In genomic region chr19:5578094-5578846, GRCh38 we compare ENCODE assay signal across 8 cellular contexts. TPM values are rescaled to one million over a fixed set of nuclear protein-coding genes. Genes with fewer than 3 reads are reported as not detected.
DNase-seq lines count a peak whose midpoint lies in the region; ATAC-seq and TF ChIP-seq lines count a peak whose summit lies in the region.

No MANE protein-coding gene starts in this region.

- H3K4me1 Mint-ChIP-seq in naive thymus-derived CD8-positive, alpha-beta T cell, result peaks cover 7 to 11% (median 8%) of the 10 kb centered on the region in 4 donors
- H3K4me1 Mint-ChIP-seq in stimulated activated naive B cell treated with anti-CD40 and anti-IgM and Interleukin-4, amounts not matched to agents 10 μg/mL and 1 μg/mL and 100 μg/mL, for 72 hours, result peaks cover 7 to 12% of the 10 kb centered on the region in 2 donors

- no peaks in the 10 kb centered on the region for H3K9me3 Mint-ChIP-seq in naive thymus-derived CD8-positive, alpha-beta T cell
- peaks cover 0 to 2% of the 10 kb centered on the region in 2 donors for H3K9me3 Mint-ChIP-seq in stimulated activated naive B cell treated with anti-CD40 and anti-IgM and Interleukin-4, amounts not matched to agents 10 μg/mL and 1 μg/mL and 100 μg/mL, for 72 hours

- H3K4me3 ChIP-seq in H7 (ENCODE audit: insufficient read depth, low read depth, low read length) (peak overlapping the region; percentile 8; the same call in 1 of the 2 replicates), OCI-LY3 (ENCODE audit: low read length) (peak overlapping the region; percentile 37; the same call in 1 of the 2 replicates)

- H3K9ac ChIP-seq in OCI-LY3 (ENCODE audit: low read length), result no peak overlapping the region

- H3K36me3 ChIP-seq in H7 (replicated peaks; ENCODE audit: control insufficient read depth, insufficient read depth, low read length) (no peaks in the 10 kb centered on the region; the same call in 1 of the 2 replicates), OCI-LY3 (replicated peaks; ENCODE audit: low read depth, low read length) (peaks cover 4% of the 10 kb centered on the region)

- no peaks in the 10 kb centered on the region for H3K9me3 ChIP-seq in OCI-LY3 (ENCODE audit: insufficient read depth, low read length)

- H3K36me3 Mint-ChIP-seq in naive thymus-derived CD8-positive, alpha-beta T cell, result peaks cover 0 to 5% (median 0%) of the 10 kb centered on the region in 3 donors
- peaks cover 16 to 26% of the 10 kb centered on the region in 2 donors for H3K36me3 Mint-ChIP-seq in stimulated activated naive B cell treated with anti-CD40 and anti-IgM and Interleukin-4, amounts not matched to agents 10 μg/mL and 1 μg/mL and 100 μg/mL, for 72 hours

- H3K27me3 Mint-ChIP-seq in naive thymus-derived CD8-positive, alpha-beta T cell, result no peaks in the 10 kb centered on the region
- H3K27me3 Mint-ChIP-seq in stimulated activated naive B cell treated with anti-CD40 and anti-IgM and Interleukin-4, amounts not matched to agents 10 μg/mL and 1 μg/mL and 100 μg/mL, for 72 hours, result no peaks in the 10 kb centered on the region

- H2AFZ ChIP-seq in OCI-LY3 (ENCODE audit: low read depth, low read length), result peak overlapping the region; percentile 12; the same call in 1 of the 2 replicates

- H3K27ac ChIP-seq in OCI-LY3 (ENCODE audit: low read length), result no peak overlapping the region

- H3K79me2 ChIP-seq in OCI-LY3 (ENCODE audit: low read length), result no peaks in the 10 kb centered on the region

- DNase-seq in AML-193 (lab: John Stamatoyannopoulos, UW) (peak; percentile 18 to 29), H7 (peak; percentile 97), erythroblast (lab: John Stamatoyannopoulos, UW) (peak; percentile 62 to 79)
- peak; percentile 92 for DNase-seq in activated CD8-positive, alpha-beta memory T cell treated with anti-CD3 and anti-CD28 coated beads, Interleukin-2, amount 50 U/mL, for 48 hours
- peak; percentile 50 to 83 (median 72) for DNase-seq in naive thymus-derived CD8-positive, alpha-beta T cell
- peak; percentile 44 for DNase-seq in stimulated activated naive B cell treated with anti-CD40 and anti-IgM and Interleukin-4, amounts not matched to agents 10 μg/mL and 1 μg/mL and 100 μg/mL, for 72 hours

- H4K20me1 ChIP-seq in OCI-LY3 (ENCODE audit: insufficient read depth, low read length), result 0 out of 2 replicates have a peak, but pooled peaks cover 7% of the 10 kb centered on the region

- POLR2A ChIA-PET in naive thymus-derived CD8-positive, alpha-beta T cell (lab: Charles Lee), result no interaction called here

- no peaks in the 10 kb centered on the region for H3K4me1 ChIP-seq in OCI-LY3 (ENCODE audit: low read length)

- peak overlapping the region in 3 of 10 donors; percentile 49 to 71 (median 62) for H3K27ac Mint-ChIP-seq in naive thymus-derived CD8-positive, alpha-beta T cell
- H3K27ac Mint-ChIP-seq in stimulated activated naive B cell treated with anti-CD40 and anti-IgM and Interleukin-4, amounts not matched to agents 10 μg/mL and 1 μg/mL and 100 μg/mL, for 72 hours, result peak overlapping the region; percentile 27

- peak; percentile 94 for TF ChIP-seq CTCF in OCI-LY3 (IDR thresholded peaks at IDR 0.05; ENCODE audit: low read depth, low read length)

- no peaks in the 10 kb centered on the region for H3K27me3 ChIP-seq in H7 (ENCODE audit: control insufficient read depth, insufficient read depth, low read length)
- no peaks in the 10 kb centered on the region for H3K27me3 ChIP-seq in OCI-LY3 (ENCODE audit: low read depth, low read length)

- TF ChIP-seq POLR2A in erythroblast (IDR thresholded peaks at IDR 0.05; ENCODE audit: low read length), result no peak

- peak overlapping the region; percentile 57 for H3K4me2 ChIP-seq in OCI-LY3 (ENCODE audit: low read length)

- peak overlapping the region in 4 of 10 donors; percentile 1 to 49 (median 23) for H3K4me3 Mint-ChIP-seq in naive thymus-derived CD8-positive, alpha-beta T cell
- no peak overlapping the region for H3K4me3 Mint-ChIP-seq in stimulated activated naive B cell treated with anti-CD40 and anti-IgM and Interleukin-4, amounts not matched to agents 10 μg/mL and 1 μg/mL and 100 μg/mL, for 72 hours

- peak; percentile 92 to 94 for ATAC-seq in naive thymus-derived CD8-positive, alpha-beta T cell
- peak; percentile 91 to 95 for ATAC-seq in stimulated activated naive B cell treated with anti-CD40 and anti-IgM and Interleukin-4, amounts not matched to agents 10 μg/mL and 1 μg/mL and 100 μg/mL, for 72 hours (replicated peaks)
- ATAC-seq in HG03460 (IDR thresholded peaks at IDR 0.05; ENCODE audit: unreplicated experiment), result no peak

RNA-seq across cellular contexts. Expression of gene TINCR, which starts 10.5 kb away (rescaled TPM):
- total RNA-seq in H7 (2014; rRNA removed; shearing (Covaris generic)), result 0.28 and 0.74 TPM in 2 replicates
- total RNA-seq in naive thymus-derived CD8-positive, alpha-beta T cell, result 1 to 10 TPM; 2.2 to 2.3 TPM
- under 1 TPM in 1 of 3 donors, not detected in 2; 0.09 TPM for polyA plus RNA-seq in naive thymus-derived CD8-positive, alpha-beta T cell

RNA-seq across cellular contexts. Expression of gene SAFB2, which starts 44.3 kb away (rescaled TPM):
- 26.6 and 34.3 TPM in 2 replicates for total RNA-seq in H7 (2014; rRNA removed; shearing (Covaris generic))
- total RNA-seq in naive thymus-derived CD8-positive, alpha-beta T cell, result 100 to 1,000 TPM; 218 to 221 TPM
- polyA plus RNA-seq in naive thymus-derived CD8-positive, alpha-beta T cell, result 10 to 100 TPM; 25.8 to 47.4 (median 28.7) TPM

RNA-seq across cellular contexts. Expression of gene SAFB, which starts 44.6 kb away (rescaled TPM):
- total RNA-seq in H7 (2014; rRNA removed; shearing (Covaris generic)), result 44.4 and 64.4 TPM in 2 replicates
- 100 to 1,000 TPM; 188 to 191 TPM for total RNA-seq in naive thymus-derived CD8-positive, alpha-beta T cell
- 100 to 1,000 TPM in 1 of 3 donors, 10 to 100 TPM in 2; 28.6 to 135 (median 59.3) TPM for polyA plus RNA-seq in naive thymus-derived CD8-positive, alpha-beta T cell

Comparison
In these comparisons a context has a peak if more than half of its experiments do, and no peak if none do; other contexts are left out.
1. DNase-seq: peak in every context shown above with its lines; median percentile 97 in H7; 92 in activated CD8-positive, alpha-beta memory T cell treated with anti-CD3 and anti-CD28 coated beads, Interleukin-2, amount 50 U/mL, for 48 hours; 72 in naive thymus-derived CD8-positive, alpha-beta T cell; 70 in erythroblast; 44 in stimulated activated naive B cell treated with anti-CD40 and anti-IgM and Interleukin-4, amounts not matched to agents 10 μg/mL and 1 μg/mL and 100 μg/mL, for 72 hours; 24 in AML-193.